In the genomic region with DNA sequence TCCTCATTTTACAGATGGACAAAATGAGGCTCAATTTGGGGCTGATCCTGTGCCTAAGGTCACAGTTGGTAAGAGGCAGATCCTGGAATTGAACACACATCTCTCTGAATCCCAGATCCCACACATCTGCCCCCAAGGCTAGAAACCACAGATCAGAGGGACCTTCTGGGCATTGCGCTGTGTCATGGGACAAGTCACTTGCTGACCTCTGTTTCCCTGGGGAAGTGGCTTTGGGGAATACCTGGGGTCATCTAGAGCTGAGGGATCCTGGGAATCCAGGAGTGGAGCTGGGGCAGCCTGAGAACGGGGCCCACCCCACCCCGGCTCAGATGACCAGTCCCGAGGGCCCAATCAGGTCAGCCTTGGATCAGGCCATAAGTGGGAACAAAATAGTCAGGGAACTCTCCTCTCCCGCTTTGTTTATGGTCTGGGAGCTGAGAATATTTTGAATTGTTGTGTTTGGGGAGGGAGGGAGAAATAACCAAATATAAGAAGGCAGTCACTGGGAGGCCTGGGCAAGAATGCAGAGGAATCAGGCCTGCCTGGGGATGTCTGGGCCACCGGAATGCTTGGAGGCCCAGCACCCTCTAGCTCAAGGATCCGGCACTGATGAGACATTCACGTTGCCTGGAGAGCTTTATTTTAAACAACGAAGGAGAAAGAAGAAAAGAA, we compare ENCODE assay signal across 1 cellular context.
TF ChIP-seq lines count a peak whose summit lies in the region.

No MANE protein-coding gene starts in this region.

TF ChIP-seq in H1, 55 proteins besides CTCF, POLR2A, EP300 and RAD21:
- TF ChIP-seq RXRA (IDR thresholded peaks at IDR 0.05; ENCODE audit: insufficient read depth, low read depth, low read length) (no peak), YY1 (IDR thresholded peaks at IDR 0.05; ENCODE audit: low read depth, low read length) (no peak), JUN (IDR thresholded peaks at IDR 0.05; ENCODE audit: low read depth, low read length) (no peak), RFX5 (IDR thresholded peaks at IDR 0.05; ENCODE audit: borderline replicate concordance, low read depth, low read length) (no peak), GTF2F1 (IDR thresholded peaks at IDR 0.05; ENCODE audit: borderline replicate concordance, low read depth, low read length) (no peak), CEBPB (IDR thresholded peaks at IDR 0.05; ENCODE audit: low read depth, low read length) (no peak), ATF3 (IDR thresholded peaks at IDR 0.05; ENCODE audit: insufficient read depth, low read depth, low read length) (no peak), TAF7 (optimal IDR thresholded peaks at IDR 0.05; ENCODE audit: borderline replicate concordance, low read depth, low read length) (no peak)
